In genomic region chr7:132500727-132501410, GRCh38 we compare ENCODE assay signal across 13 cellular contexts.
DNase-seq lines count a peak whose midpoint lies in the region; ATAC-seq, FAIRE-seq and TF ChIP-seq lines count a peak whose summit lies in the region.
"Had no signal": no experiment of that assay in that cellular context is flagged by ENCODE, and none has a peak within 500 bp of the region (broad histone marks: within the 10 kb centered on the region; RNA-seq: fewer than 3 reads in every experiment).

No MANE protein-coding gene starts in this region.

- H3K9ac ChIP-seq in HepG2 (ENCODE audit: insufficient read depth, low read depth, low read length): no peak overlapping the region

- ATAC-seq in HepG2: peak; percentile 28; the same call in 1 of the 3 replicates

- no peak overlapping the region for H3K27ac ChIP-seq in HepG2 (ENCODE audit: extremely low read length, insufficient read depth, low read length)
- H3K27ac ChIP-seq: SK-N-MC had no signal

- H3K79me2 ChIP-seq in HepG2 (ENCODE audit: insufficient read depth, low read length): no peaks in the 10 kb centered on the region

- POLR2A ChIA-PET in HepG2 (lab: Yijun Ruan, JAX): no interaction called here

- no TSS peak for BruUV-seq in HepG2 (replicated peaks; lab: Mats Ljungman, UMichigan)

- H3K4me1 ChIP-seq in HepG2 (ENCODE audit: insufficient read depth, low read length): no peaks in the 10 kb centered on the region

- TF ChIP-seq EP300 in HepG2 (IDR thresholded peaks at IDR 0.05; ENCODE audit: low read depth in 2 of 2, low read length in 2 of 2) (no peak), HepG2 (CRISPR knock-in tag; IDR thresholded peaks at IDR 0.05; ENCODE audit: borderline replicate concordance) (no peak)

- WGBS in HepG2 (ENCODE audit: low lambda C conversion rate): 10% methylated on average over 10 of the region's 10 CpGs

- peaks cover 10% of the 10 kb centered on the region for H3K27me3 Mint-ChIP-seq in type B pancreatic cell

- H3K9me3 ChIP-seq in HepG2 (ENCODE audit: low read length): no peaks in the 10 kb centered on the region

- no peaks in the 10 kb centered on the region for H3K36me3 Mint-ChIP-seq in type B pancreatic cell

- H3K27me3 ChIP-seq in HepG2 (ENCODE audit: control insufficient read depth in 1 of 2, insufficient read depth in 2 of 2, low read length in 2 of 2): peaks cover 0 to 15% of the 10 kb centered on the region in 2 experiments; a peak in 3 of 5 replicates

- H3K4me3 ChIP-seq in choroid plexus epithelial cell (ENCODE audit: low read depth, low read length) (no peak overlapping the region), HepG2 (replicated peaks in 1 of 3; ENCODE audit: insufficient read depth in 1 of 3, low read depth in 2 of 3, low read length in 3 of 3) (no peak overlapping the region)
- H3K4me3 ChIP-seq: SK-N-MC had no signal

- H4K20me1 ChIP-seq in HepG2 (ENCODE audit: insufficient read depth, low read length): no peaks in the 10 kb centered on the region

- H3K4me2 ChIP-seq in HepG2 (ENCODE audit: low read depth, low read length): no peak overlapping the region

- H3K4me3 Mint-ChIP-seq in type B pancreatic cell: no peak overlapping the region

- TF ChIP-seq CTCF in choroid plexus epithelial cell (conservative IDR thresholded peaks at IDR 0.05; ENCODE audit: low read depth, low read length) (no peak), HepG2 (CRISPR knock-in tag; IDR thresholded peaks at IDR 0.05) (no peak), type B pancreatic cell (conservative IDR thresholded peaks at IDR 0.05) (peak; percentile 27)

- CTCF ChIA-PET in HepG2 (lab: Yijun Ruan, JAX; ENCODE audit: low intra/inter-chr PET ratio, low total read pairs): no interaction called here

- TF ChIP-seq POLR2A in HepG2 (IDR thresholded peaks at IDR 0.05; ENCODE audit: insufficient read depth in 1 of 2, low read depth in 2 of 2, low read length in 2 of 2): no peak

- intact Hi-C loops in HepG2 (cut with micrococcal nuclease; ENCODE audit: unreplicated experiment): no loop called here

- no peak overlapping the region for H3K27ac Mint-ChIP-seq in type B pancreatic cell

- in situ Hi-C loops in HepG2 (cut with HindIII; ENCODE audit: extremely low pct_ligation_motif_present, low pct_unique_long_range_greater_than_20kb): no loop called here

- H2AFZ ChIP-seq in HepG2 (ENCODE audit: low read length): no peak overlapping the region

- FAIRE-seq in HepG2 (lab: Jason Lieb, UNC): no peak
- FAIRE-seq: A204.1 had no signal

- peak; percentile 16 for DNase-seq in DMS53 (lab: John Stamatoyannopoulos, UW)
- DNase-seq in DMS53 treated with DMSO at 0.1 percent for 48 hours (lab: John Stamatoyannopoulos, UW; ENCODE audit: unreplicated experiment): no peak
- DNase-seq in choroid plexus epithelial cell (ENCODE audit: low read depth): peak; percentile 36
- DNase-seq in HepG2 (ENCODE audit: low spot score): no peak
- no peak for DNase-seq in type B pancreatic cell (ENCODE audit: extremely low spot score, unreplicated experiment)
- DNase-seq in NOMO-1 treated with DMSO at 0.1 percent for 48 hours (lab: John Stamatoyannopoulos, UW; ENCODE audit: unreplicated experiment): no peak
- DNase-seq in stimulated activated CD8-positive, alpha-beta memory T cell treated with anti-CD3 and anti-CD28 coated beads, Interleukin-4, amount 100 ng/mL, for 48 hours: no peak
- no peak for DNase-seq in H4 (ENCODE audit: low spot score)
- DNase-seq: glutamatergic neuron, NCI-H1092, retina had no signal

- H3K4me1 Mint-ChIP-seq in type B pancreatic cell (ENCODE audit: unreplicated experiment): peaks cover 22% of the 10 kb centered on the region

- TF ChIP-seq RAD21 in HepG2 (CRISPR knock-in tag; IDR thresholded peaks at IDR 0.05): no peak

- H3K36me3 ChIP-seq in HepG2 (replicated peaks in 1 of 2; ENCODE audit: control insufficient read depth in 1 of 2, insufficient read depth in 2 of 2, low read length in 2 of 2): no peaks in the 10 kb centered on the region

- H3K9me3 Mint-ChIP-seq in type B pancreatic cell: no peaks in the 10 kb centered on the region

TF ChIP-seq in HepG2, 621 proteins besides CTCF, POLR2A, EP300 and RAD21:
- TF ChIP-seq RFXAP (CRISPR knock-in tag; IDR thresholded peaks at IDR 0.05; ENCODE audit: borderline replicate concordance) (no peak), PRDM15 (CRISPR knock-in tag; IDR thresholded peaks at IDR 0.05) (no peak), NFIB (CRISPR knock-in tag; IDR thresholded peaks at IDR 0.05; ENCODE audit: borderline replicate concordance) (no peak), JUNB (CRISPR knock-in tag; IDR thresholded peaks at IDR 0.05; ENCODE audit: borderline replicate concordance) (no peak), IRF9 (CRISPR knock-in tag; IDR thresholded peaks at IDR 0.05; ENCODE audit: borderline replicate concordance) (no peak), ZNF180 (CRISPR knock-in tag; IDR thresholded peaks at IDR 0.05; ENCODE audit: borderline replicate concordance, low read depth) (no peak), HNF1B (CRISPR knock-in tag; IDR thresholded peaks at IDR 0.05) (no peak), TCF7 (IDR thresholded peaks at IDR 0.05; ENCODE audit: low read depth) (no peak)
TF ChIP-seq in HepG2: peak in this region for 0.

Comparison
In these comparisons a context has a peak if more than half of its experiments do, and no peak if none do; other contexts are left out.
1. DNase-seq: peak in DMS53 (single experiment) and choroid plexus epithelial cell (single experiment); none in DMS53 treated with DMSO at 0.1 percent for 48 hours (single experiment), HepG2 (single experiment), type B pancreatic cell (single experiment), NOMO-1 treated with DMSO at 0.1 percent for 48 hours (single experiment), stimulated activated CD8-positive, alpha-beta memory T cell treated with anti-CD3 and anti-CD28 coated beads, Interleukin-4, amount 100 ng/mL, for 48 hours (single experiment) and H4 (single experiment).